ENCODE assay signal across 8 cellular contexts in the genomic region with DNA sequence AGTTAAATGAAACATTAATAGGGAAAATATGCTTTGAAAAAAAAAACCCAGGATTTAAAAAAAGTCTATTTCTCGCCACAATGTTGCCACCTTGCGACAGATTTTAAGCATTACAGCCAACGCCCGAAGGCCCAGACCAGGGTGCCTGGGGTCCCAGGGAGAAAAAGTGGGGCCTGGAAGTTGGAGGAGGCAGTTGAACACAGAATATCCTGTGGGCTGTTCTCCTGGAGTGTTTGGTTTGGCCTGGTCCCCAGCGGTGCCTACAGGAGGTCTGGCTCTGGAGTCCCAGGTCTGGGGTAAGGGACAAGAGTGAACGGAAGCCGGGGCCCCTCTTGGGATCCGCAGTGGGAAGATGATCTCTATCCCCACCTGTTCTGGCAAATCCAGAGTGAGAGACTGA. TPM values are rescaled to one million over a fixed set of nuclear protein-coding genes. Genes with fewer than 3 reads are reported as not detected.
DNase-seq lines count a peak whose midpoint lies in the region; ATAC-seq, FAIRE-seq and TF ChIP-seq lines count a peak whose summit lies in the region.

No MANE protein-coding gene starts in this region.

- dilution Hi-C loops in keratinocyte (cut with MboI; ENCODE audit: extremely low pct_ligation_motif_present, low sequenced_read_pairs): no loop called here

- FAIRE-seq in keratinocyte (lab: Jason Lieb, UNC): no peak

- no peaks in the 10 kb centered on the region for H3K9me1 ChIP-seq in keratinocyte (ENCODE audit: control insufficient read depth, extremely low read depth, insufficient read depth, low read length)

- POLR2A ChIA-PET in Panc1 (lab: Charles Lee): no interaction called here

- H3K27me3 ChIP-seq in Panc1 (ENCODE audit: control insufficient read depth, insufficient read depth, low read length) (no peaks in the 10 kb centered on the region), ascending aorta (peaks cover 26% of the 10 kb centered on the region), keratinocyte (ENCODE audit: control insufficient read depth, extremely low read depth, insufficient read depth, low read length) (peaks cover 46% of the 10 kb centered on the region)

- H3K9me3 ChIP-seq in Panc1 (ENCODE audit: control insufficient read depth, insufficient read depth, low read depth, low read length) (no peaks in the 10 kb centered on the region), ascending aorta (no peaks in the 10 kb centered on the region), keratinocyte (ENCODE audit: control insufficient read depth, low read depth, low read length) (no peaks in the 10 kb centered on the region)

- H3K4me3 ChIP-seq in Panc1 (ENCODE audit: low read depth in 2 of 2, low read length in 2 of 2) (no peak overlapping the region), ascending aorta (peak overlapping the region; percentile 38 to 56), keratinocyte (ENCODE audit: control insufficient read depth in 2 of 3, extremely low read depth in 1 of 3, insufficient read depth in 2 of 3, low read depth in 1 of 3, low read length in 3 of 3) (peak overlapping the region in 1 of 3 experiments; percentile 71)

- peak overlapping the region; percentile 83 for H3K4me2 ChIP-seq in keratinocyte (ENCODE audit: control insufficient read depth, extremely low read depth, insufficient read depth, low read depth, low read length)

- no peak overlapping the region for H2AFZ ChIP-seq in keratinocyte (ENCODE audit: control insufficient read depth, low read length)

- H4K20me1 ChIP-seq in keratinocyte (ENCODE audit: control insufficient read depth, extremely low read depth, insufficient read depth, low read length): no peaks in the 10 kb centered on the region

- ATAC-seq in Panc1 (no peak), GM21576 (IDR thresholded peaks at IDR 0.05; ENCODE audit: unreplicated experiment) (no peak), HG03354 (IDR thresholded peaks at IDR 0.05; ENCODE audit: poor library complexity, severe bottlenecking, unreplicated experiment) (no peak)

- H3K4me1 ChIP-seq in Panc1 (ENCODE audit: control insufficient read depth, insufficient read depth, low read length): peaks cover 42% of the 10 kb centered on the region
- peaks cover 10 to 34% of the 10 kb centered on the region in 2 donors for H3K4me1 ChIP-seq in ascending aorta
- H3K4me1 ChIP-seq in keratinocyte (ENCODE audit: control insufficient read depth, extremely low read depth, insufficient read depth, low read length): peaks cover 30% of the 10 kb centered on the region

- no peaks in the 10 kb centered on the region for H3K36me3 ChIP-seq in Panc1 (ENCODE audit: control insufficient read depth, insufficient read depth, low read length)
- no peaks in the 10 kb centered on the region for H3K36me3 ChIP-seq in ascending aorta
- no peaks in the 10 kb centered on the region for H3K36me3 ChIP-seq in keratinocyte (ENCODE audit: control insufficient read depth in 2 of 2, extremely low read depth in 1 of 2, insufficient read depth in 2 of 2, low read length in 2 of 2)

- peak; percentile 79 for TF ChIP-seq CTCF in GM13977 (IDR thresholded peaks at IDR 0.05; ENCODE audit: extremely low read depth, insufficient read depth, missing control alignments)
- TF ChIP-seq CTCF in Panc1 (IDR thresholded peaks at IDR 0.05): peak; percentile 88
- TF ChIP-seq CTCF in ascending aorta (IDR thresholded peaks at IDR 0.05): peak; percentile 41 to 80 (median 77)
- TF ChIP-seq CTCF in keratinocyte (optimal IDR thresholded peaks at IDR 0.05 in 1 of 3, IDR thresholded peaks at IDR 0.05 in 1 of 3, conservative IDR thresholded peaks at IDR 0.05 in 1 of 3; ENCODE audit: extremely low read depth in 1 of 3, insufficient read depth in 2 of 3, low read length in 3 of 3): peak; percentile 56 to 81 (median 59)

- no TSS peak for BruUV-seq in Panc1 (replicated peaks; lab: Mats Ljungman, UMichigan)

- peak overlapping the region; percentile 38 for H3K9ac ChIP-seq in keratinocyte (ENCODE audit: control insufficient read depth, extremely low read depth, insufficient read depth, low read length)

- in situ Hi-C loops in GM13977 (cut with MboI; ENCODE audit: low pct_unique_long_range_greater_than_20kb, low sequenced_read_pairs, unreplicated experiment) (loop anchor here (10.0 kb wide), 2 partner anchors 372 to 892 kb away; no protein-coding TSS in a partner anchor), Panc1 (cut with HindIII; ENCODE audit: low pct_unique_long_range_greater_than_20kb, low sequenced_read_pairs) (no loop called here)

- CTCF ChIA-PET in Panc1 (lab: Charles Lee): interaction anchor here (0.6 kb wide), 2 partner anchors 308 to 349 kb away, joined by 3 read pairs; no protein-coding TSS in a partner anchor

- intact Hi-C loops in Panc1 (cut with micrococcal nuclease; ENCODE audit: unreplicated experiment): loop anchor here (2.0 to 10.0 kb wide), 4 partner anchors 314 to 592 kb away; a partner anchor contains a TSS
- intact Hi-C loops in ascending aorta (cut with DNase I): loop anchor here (5.0 to 10.0 kb wide), 2 partner anchors 379 to 892 kb away; no protein-coding TSS in a partner anchor

- H3K27ac ChIP-seq in Panc1 (ENCODE audit: low read length) (peak overlapping the region; percentile 73), ascending aorta (no peak overlapping the region), keratinocyte (ENCODE audit: control insufficient read depth, insufficient read depth, low read length) (no peak overlapping the region)

- DNase-seq in AG08395 (ENCODE audit: low spot score) (peak; percentile 56), GM13977 (ENCODE audit: low spot score) (peak; percentile 80), Panc1 (ENCODE audit: low read depth, low spot score) (no peak), ascending aorta (ENCODE audit: low spot score in 2 of 2) (no peak), keratinocyte (ENCODE audit: low read depth, low spot score) (no peak)
- DNase-seq in stimulated activated CD8-positive, alpha-beta memory T cell treated with anti-CD3 and anti-CD28 coated beads, Interleukin-4, amount 100 ng/mL, for 48 hours: peak; percentile 69

- no peaks in the 10 kb centered on the region for H3K79me2 ChIP-seq in keratinocyte (ENCODE audit: control insufficient read depth, insufficient read depth, low read length)

RNA-seq across cellular contexts. Expression of a gene that starts 3.4 kb away (rescaled TPM):
- total RNA-seq in Panc1 (2021; ENCODE audit: unreplicated experiment): not detected
- not detected for polyA plus RNA-seq in Panc1 (2012; ENCODE audit: insufficient read length)
- not detected for total RNA-seq in ascending aorta
- polyA plus RNA-seq in keratinocyte: not detected in 3 replicates
- not detected for polyA plus RNA-seq in keratinocyte (2011; ENCODE audit: low read depth)
- not detected in 2 replicates for polyA plus RNA-seq in keratinocyte (2011; cell fraction: cytosol; rRNA removed)
- not detected in 2 replicates for polyA plus RNA-seq in keratinocyte (2011; cell fraction: nucleus; rRNA removed)
- polyA plus RNA-seq in keratinocyte (2012; ENCODE audit: low replicate concordance): not detected in 2 replicates
- not detected in 3 replicates for polyA minus RNA-seq in keratinocyte
- not detected for polyA minus RNA-seq in keratinocyte (2011; cell fraction: cytosol; rRNA and poly(A)+ RNA removed)
- not detected in 2 replicates for polyA minus RNA-seq in keratinocyte (2011; cell fraction: nucleus; rRNA and poly(A)+ RNA removed)

RNA-seq across cellular contexts. Expression of a gene that starts 11.2 kb away (rescaled TPM):
- total RNA-seq in Panc1 (2021; ENCODE audit: unreplicated experiment) (0.21 TPM), ascending aorta (not detected)
- polyA plus RNA-seq in Panc1 (2012; ENCODE audit: insufficient read length): 0.12 TPM
- polyA plus RNA-seq in keratinocyte: 0.03 TPM in 2 of 3 replicates, not detected in the other
- polyA plus RNA-seq in keratinocyte (2011; ENCODE audit: low read depth): not detected
- 0.03 TPM in 1 of 2 replicates, not detected in the other for polyA plus RNA-seq in keratinocyte (2011; cell fraction: cytosol; rRNA removed)
- polyA plus RNA-seq in keratinocyte (2011; cell fraction: nucleus; rRNA removed): 0.13 TPM in 1 of 2 replicates, not detected in the other
- polyA plus RNA-seq in keratinocyte (2012; ENCODE audit: low replicate concordance): 0.03 and 0.14 TPM in 2 replicates
- not detected in 3 replicates for polyA minus RNA-seq in keratinocyte
- polyA minus RNA-seq in keratinocyte (2011; cell fraction: cytosol; rRNA and poly(A)+ RNA removed): not detected
- polyA minus RNA-seq in keratinocyte (2011; cell fraction: nucleus; rRNA and poly(A)+ RNA removed): 0.21 and 0.31 TPM in 2 replicates

Comparison
In these comparisons a context has a peak if more than half of its experiments do, and no peak if none do; other contexts are left out.
1. DNase-seq: peak in AG08395 (single experiment), GM13977 (single experiment) and stimulated activated CD8-positive, alpha-beta memory T cell treated with anti-CD3 and anti-CD28 coated beads, Interleukin-4, amount 100 ng/mL, for 48 hours (single experiment); none in Panc1 (single experiment), ascending aorta (0 of 2) and keratinocyte (single experiment).
2. H3K4me3 ChIP-seq: peak in ascending aorta (2 of 2); none in Panc1 (0 of 2).
3. Peak in every context shown above with its lines, with median percentiles within 50 percentile points of each other: CTCF ChIP-seq.